In the genomic region with DNA sequence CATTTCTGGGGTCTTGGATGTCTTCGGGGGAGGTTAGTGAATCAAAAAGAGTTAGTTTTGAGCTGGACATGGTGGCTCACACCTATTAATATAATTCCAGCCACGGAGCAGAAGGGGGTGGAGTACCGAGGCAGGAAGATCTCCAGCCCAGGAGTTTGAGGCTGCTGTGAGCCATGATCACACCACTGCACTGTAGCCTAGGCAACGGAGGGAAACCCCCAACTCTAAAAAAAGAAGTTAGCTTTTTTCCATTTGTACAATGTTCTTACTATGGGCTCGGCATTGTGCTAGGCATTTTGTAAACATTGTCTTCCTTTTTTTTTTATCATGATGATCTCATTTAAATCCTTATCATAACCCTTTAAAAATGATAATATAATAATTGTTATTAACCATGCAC, we compare ENCODE assay signal across 14 cellular contexts. TPM values are rescaled to one million over a fixed set of nuclear protein-coding genes. Genes with fewer than 3 reads are reported as not detected.
DNase-seq lines count a peak whose midpoint lies in the region; ATAC-seq and TF ChIP-seq lines count a peak whose summit lies in the region.
"Had no signal": no experiment of that assay in that cellular context is flagged by ENCODE, and none has a peak within 500 bp of the region (broad histone marks: within the 10 kb centered on the region; RNA-seq: fewer than 3 reads in every experiment).

No MANE protein-coding gene starts in this region.

- peak overlapping the region in 1 of 2 donors; percentile 9 for H3K27ac Mint-ChIP-seq in stimulated activated naive CD8-positive, alpha-beta T cell treated with anti-CD3 and anti-CD28 coated beads, Interleukin-15, amount 100 ng/mL, for 72 hours
- peak overlapping the region; percentile 53 for H3K27ac Mint-ChIP-seq in activated T-helper 1 cell treated with anti-CD3 and anti-CD28 coated beads, Interleukin-12 subunit alpha, Interleukin-12 subunit beta, Interleukin-2, Interleukin-4 antibody, amounts not matched to agents 30 ng/mL and 10 ng/mL and 1 ng/mL, durations not matched to agents 14 hours and 24 hours and 36 hours

- no peaks in the 10 kb centered on the region for H4K20me1 ChIP-seq in PC-9 (ENCODE audit: insufficient read depth)

- 27 to 36% methylated on average over 5 of the region's 5 CpGs for WGBS in lower leg skin, 2 donors

- no peak for TF ChIP-seq CTCF in lower leg skin (IDR thresholded peaks at IDR 0.05)
- no peak for TF ChIP-seq CTCF in PC-9 (conservative IDR thresholded peaks at IDR 0.05)

- H3K27ac ChIP-seq in PC-9, result no peak overlapping the region
- H3K27ac ChIP-seq: RWPE1, spleen, upper lobe of right lung had no signal

- H3K9me3 ChIP-seq in PC-9 (ENCODE audit: insufficient read depth, low read depth), result no peaks in the 10 kb centered on the region
- H3K9me3 ChIP-seq: spleen, upper lobe of right lung had no signal

- H3F3A ChIP-seq in PC-9 (ENCODE audit: insufficient read depth, low read depth), result peaks cover 13% of the 10 kb centered on the region; the same call in 1 of the 2 replicates

- no peak overlapping the region for H3K4me2 ChIP-seq in PC-9

- H3K9me3 Mint-ChIP-seq in stimulated activated naive CD8-positive, alpha-beta T cell treated with anti-CD3 and anti-CD28 coated beads, Interleukin-15, amount 100 ng/mL, for 72 hours, result no peaks in the 10 kb centered on the region
- no peaks in the 10 kb centered on the region for H3K9me3 Mint-ChIP-seq in activated T-helper 1 cell treated with anti-CD3 and anti-CD28 coated beads, Interleukin-12 subunit alpha, Interleukin-12 subunit beta, Interleukin-2, Interleukin-4 antibody, amounts not matched to agents 30 ng/mL and 10 ng/mL and 1 ng/mL, durations not matched to agents 14 hours and 24 hours and 36 hours

- H3K4me3 ChIP-seq in lower leg skin (ENCODE audit: low read depth, poor library complexity, severe bottlenecking) (no peak overlapping the region), PC-9 (no peak overlapping the region)
- H3K4me3 ChIP-seq: spleen, upper lobe of right lung had no signal

- H3K27me3 ChIP-seq in PC-9 (ENCODE audit: insufficient read depth, low read depth), result no peaks in the 10 kb centered on the region

- CTCF ChIA-PET in PC-9 (lab: Charles Lee), result interaction anchor here (0.8 kb wide), 1 partner anchor 76 kb away, joined by 3 read pairs; no protein-coding TSS in a partner anchor

- no peaks in the 10 kb centered on the region for H3K79me2 ChIP-seq in PC-9 (ENCODE audit: low read depth)

- TF ChIP-seq POLR2A in lower leg skin (IDR thresholded peaks at IDR 0.05), result no peak

- no peak overlapping the region for H3K4me3 Mint-ChIP-seq in stimulated activated naive CD8-positive, alpha-beta T cell treated with anti-CD3 and anti-CD28 coated beads, Interleukin-15, amount 100 ng/mL, for 72 hours
- no peak overlapping the region for H3K4me3 Mint-ChIP-seq in activated T-helper 1 cell treated with anti-CD3 and anti-CD28 coated beads, Interleukin-12 subunit alpha, Interleukin-12 subunit beta, Interleukin-2, Interleukin-4 antibody, amounts not matched to agents 30 ng/mL and 10 ng/mL and 1 ng/mL, durations not matched to agents 14 hours and 24 hours and 36 hours

- H3K9me2 ChIP-seq in PC-9 (ENCODE audit: insufficient read depth), result no peaks in the 10 kb centered on the region

- peak; percentile 24 for DNase-seq in stimulated activated naive CD8-positive, alpha-beta T cell treated with anti-CD3 and anti-CD28 coated beads, Interleukin-15, Interleukin-2, amounts not matched to agents 100 U/mL and 50 U/mL, for 24 hours
- no peak for DNase-seq in stimulated activated naive CD8-positive, alpha-beta T cell treated with anti-CD3 and anti-CD28 coated beads, Interleukin-15, amount 100 ng/mL, for 72 hours
- peak; percentile 2 for DNase-seq in activated T-helper 1 cell treated with anti-CD3 and anti-CD28 coated beads, Interleukin-12 subunit alpha, Interleukin-12 subunit beta, Interleukin-2, Interleukin-4 antibody, amounts not matched to agents 30 ng/mL and 10 ng/mL and 1 ng/mL, durations not matched to agents 14 hours and 24 hours and 36 hours (ENCODE audit: low spot score)
- DNase-seq in lower leg skin (ENCODE audit: low spot score in 2 of 2), result no peak
- DNase-seq in PC-9, result no peak
- DNase-seq: DND-41, glutamatergic neuron, NCI-H1105 treated with DMSO at 0.1 percent for 48 hours, spleen, upper lobe of right lung had no signal

- no peaks in the 10 kb centered on the region for H3K36me3 Mint-ChIP-seq in activated T-helper 1 cell treated with anti-CD3 and anti-CD28 coated beads, Interleukin-12 subunit alpha, Interleukin-12 subunit beta, Interleukin-2, Interleukin-4 antibody, amounts not matched to agents 30 ng/mL and 10 ng/mL and 1 ng/mL, durations not matched to agents 14 hours and 24 hours and 36 hours (ENCODE audit: low read depth)

- peaks cover 7% of the 10 kb centered on the region for H3K4me1 Mint-ChIP-seq in stimulated activated naive CD8-positive, alpha-beta T cell treated with anti-CD3 and anti-CD28 coated beads, Interleukin-15, amount 100 ng/mL, for 72 hours
- peaks cover 6% of the 10 kb centered on the region for H3K4me1 Mint-ChIP-seq in activated T-helper 1 cell treated with anti-CD3 and anti-CD28 coated beads, Interleukin-12 subunit alpha, Interleukin-12 subunit beta, Interleukin-2, Interleukin-4 antibody, amounts not matched to agents 30 ng/mL and 10 ng/mL and 1 ng/mL, durations not matched to agents 14 hours and 24 hours and 36 hours (ENCODE audit: low read depth)

- no peak overlapping the region for H2AFZ ChIP-seq in PC-9

- no TSS peak for BruUV-seq in PC-9 (replicated peaks; lab: Mats Ljungman, UMichigan)

- H3K4me1 ChIP-seq in PC-9 (replicated peaks; ENCODE audit: insufficient read depth), result peaks cover 5% of the 10 kb centered on the region
- H3K4me1 ChIP-seq: upper lobe of right lung had no signal

- no peaks in the 10 kb centered on the region for H3K36me3 ChIP-seq in PC-9 (ENCODE audit: low read depth)
- H3K36me3 ChIP-seq: spleen, upper lobe of right lung had no signal

- intact Hi-C loops in activated T-helper 1 cell treated with anti-CD3 and anti-CD28 coated beads, Interleukin-12 subunit alpha, Interleukin-12 subunit beta, Interleukin-2, Interleukin-4 antibody, amounts not matched to agents 30 ng/mL and 10 ng/mL and 1 ng/mL, durations not matched to agents 14 hours and 24 hours and 36 hours (cut with micrococcal nuclease), result no loop called here
- intact Hi-C loops in lower leg skin (cut with DNase I; ENCODE audit: low total_unique reads) (no loop called here), PC-9 (cut with micrococcal nuclease; ENCODE audit: unreplicated experiment) (loop anchor here (5.0 kb wide), 1 partner anchor 44 kb away; the partner anchor contains the start of gene IGF2BP1)

- H3K27me3 Mint-ChIP-seq in stimulated activated naive CD8-positive, alpha-beta T cell treated with anti-CD3 and anti-CD28 coated beads, Interleukin-15, amount 100 ng/mL, for 72 hours, result peaks cover 25% of the 10 kb centered on the region
- H3K27me3 Mint-ChIP-seq in activated T-helper 1 cell treated with anti-CD3 and anti-CD28 coated beads, Interleukin-12 subunit alpha, Interleukin-12 subunit beta, Interleukin-2, Interleukin-4 antibody, amounts not matched to agents 30 ng/mL and 10 ng/mL and 1 ng/mL, durations not matched to agents 14 hours and 24 hours and 36 hours (ENCODE audit: insufficient read depth), result peaks cover 11% of the 10 kb centered on the region

- POLR2A ChIA-PET in PC-9 (lab: Charles Lee; ENCODE audit: unreplicated experiment), result no interaction called here

- peak; percentile 59 for ATAC-seq in stimulated activated naive CD8-positive, alpha-beta T cell treated with anti-CD3 and anti-CD28 coated beads, Interleukin-15, Interleukin-2, amounts not matched to agents 100 U/mL and 50 U/mL, for 24 hours
- ATAC-seq in stimulated activated naive CD8-positive, alpha-beta T cell treated with anti-CD3 and anti-CD28 coated beads, Interleukin-15, amount 100 ng/mL, for 72 hours, result no peak
- no peak for ATAC-seq in HG02970 (IDR thresholded peaks at IDR 0.05; ENCODE audit: low FRiP score, unreplicated experiment)
- ATAC-seq: upper lobe of right lung had no signal

RNA-seq across cellular contexts. Expression of gene SNF8, which starts 8.3 kb away (rescaled TPM):
- total RNA-seq in activated T-helper 1 cell treated with anti-CD3 and anti-CD28 coated beads, Interleukin-12 subunit alpha, Interleukin-12 subunit beta, Interleukin-2, Interleukin-4 antibody, amounts not matched to agents 30 ng/mL and 10 ng/mL and 1 ng/mL, durations not matched to agents 14 hours and 24 hours and 36 hours, result 148 and 163 TPM in 2 replicates
- total RNA-seq in lower leg skin (10 to 100 TPM; 45.5 to 88.7 (median 80.3) TPM), PC-9 (2021) (103 and 118 TPM in 2 replicates)

RNA-seq across cellular contexts. Expression of gene GIP, which starts 15.5 kb away (rescaled TPM):
- not detected in 2 replicates for total RNA-seq in activated T-helper 1 cell treated with anti-CD3 and anti-CD28 coated beads, Interleukin-12 subunit alpha, Interleukin-12 subunit beta, Interleukin-2, Interleukin-4 antibody, amounts not matched to agents 30 ng/mL and 10 ng/mL and 1 ng/mL, durations not matched to agents 14 hours and 24 hours and 36 hours
- total RNA-seq in lower leg skin (not detected), PC-9 (2021) (not detected in 2 replicates)
- total RNA-seq: HT1080, NCI-H460, spleen, upper lobe of right lung had no signal

RNA-seq across cellular contexts. Expression of gene IGF2BP1, which starts 44.3 kb away (rescaled TPM):
- not detected in 2 replicates for total RNA-seq in activated T-helper 1 cell treated with anti-CD3 and anti-CD28 coated beads, Interleukin-12 subunit alpha, Interleukin-12 subunit beta, Interleukin-2, Interleukin-4 antibody, amounts not matched to agents 30 ng/mL and 10 ng/mL and 1 ng/mL, durations not matched to agents 14 hours and 24 hours and 36 hours
- total RNA-seq in lower leg skin, result not detected
- 56.5 and 57.4 TPM in 2 replicates for total RNA-seq in PC-9 (2021)
- total RNA-seq: spleen, upper lobe of right lung had no signal

RNA-seq across cellular contexts. Expression of gene UBE2Z, which starts 44.7 kb away (rescaled TPM):
- total RNA-seq in activated T-helper 1 cell treated with anti-CD3 and anti-CD28 coated beads, Interleukin-12 subunit alpha, Interleukin-12 subunit beta, Interleukin-2, Interleukin-4 antibody, amounts not matched to agents 30 ng/mL and 10 ng/mL and 1 ng/mL, durations not matched to agents 14 hours and 24 hours and 36 hours, result 88.8 and 91.5 TPM in 2 replicates
- total RNA-seq in lower leg skin, result 10 to 100 TPM; 60.0 to 66.7 (median 64.9) TPM
- total RNA-seq in PC-9 (2021), result 99.4 and 100.0 TPM in 2 replicates

Comparison
In these comparisons a context has a peak if more than half of its experiments do, and no peak if none do; other contexts are left out.
1. DNase-seq: peak in stimulated activated naive CD8-positive, alpha-beta T cell treated with anti-CD3 and anti-CD28 coated beads, Interleukin-15, Interleukin-2, amounts not matched to agents 100 U/mL and 50 U/mL, for 24 hours (single experiment) and activated T-helper 1 cell treated with anti-CD3 and anti-CD28 coated beads, Interleukin-12 subunit alpha, Interleukin-12 subunit beta, Interleukin-2, Interleukin-4 antibody, amounts not matched to agents 30 ng/mL and 10 ng/mL and 1 ng/mL, durations not matched to agents 14 hours and 24 hours and 36 hours (single experiment); none in stimulated activated naive CD8-positive, alpha-beta T cell treated with anti-CD3 and anti-CD28 coated beads, Interleukin-15, amount 100 ng/mL, for 72 hours (0 of 2), lower leg skin (0 of 2) and PC-9 (0 of 2).
2. RNA of gene IGF2BP1, which starts 44.3 kb away (total RNA-seq): 56.5 to 57.4 TPM in PC-9; not detected in activated T-helper 1 cell treated with anti-CD3 and anti-CD28 coated beads, Interleukin-12 subunit alpha, Interleukin-12 subunit beta, Interleukin-2, Interleukin-4 antibody, amounts not matched to agents 30 ng/mL and 10 ng/mL and 1 ng/mL, durations not matched to agents 14 hours and 24 hours and 36 hours and not detected in lower leg skin; every median in the first group is over 10 times any median in the second.